12 cellular contexts compared by ENCODE assay signal in the genomic region with DNA sequence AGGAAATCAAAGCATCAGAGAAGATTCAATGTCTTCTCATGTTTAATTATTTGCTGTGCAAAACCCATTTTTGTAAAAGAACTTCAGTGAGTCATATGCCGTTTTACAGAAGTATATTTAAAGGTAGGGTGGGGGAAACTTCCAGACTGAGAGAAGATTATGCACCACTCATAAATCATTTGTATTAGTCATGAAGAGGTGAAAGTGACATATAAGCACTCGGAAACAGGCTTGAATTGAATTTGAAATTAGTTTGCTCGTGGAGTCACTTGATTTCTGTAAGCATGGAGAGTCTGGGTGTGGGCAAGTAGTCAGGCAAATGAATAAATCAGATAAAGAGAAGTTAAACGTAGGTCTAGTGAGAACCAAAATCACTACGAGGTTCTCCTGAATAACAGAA.
DNase-seq lines count a peak whose midpoint lies in the region; ATAC-seq and TF ChIP-seq lines count a peak whose summit lies in the region.
"Had no signal": no experiment of that assay in that cellular context is flagged by ENCODE, and none has a peak within 500 bp of the region (broad histone marks: within the 10 kb centered on the region; RNA-seq: fewer than 3 reads in every experiment).

No MANE protein-coding gene starts in this region.

- H3K9me2 ChIP-seq in GM23248 (ENCODE audit: insufficient read depth), result no peaks in the 10 kb centered on the region

- H3K9me3 ChIP-seq in GM23248 (ENCODE audit: low read depth), result no peaks in the 10 kb centered on the region
- H3K9me3 ChIP-seq: spleen had no signal

- DNase-seq in GM23248, result peak; percentile 68
- peak; percentile 51 to 64 for DNase-seq in NOMO-1 (lab: John Stamatoyannopoulos, UW; ENCODE audit: unreplicated experiment in 2 of 2)
- DNase-seq in epithelial cell of esophagus (ENCODE audit: low read depth), result peak; percentile 67
- DNase-seq in renal cortical epithelial cell (ENCODE audit: low read depth), result peak; percentile 83
- DNase-seq in GM20000 (ENCODE audit: low spot score), result no peak
- no peak for DNase-seq in activated effector memory CD4-positive, alpha-beta T cell treated with Interleukin-2 at 50 U/mL for 16 hours
- DNase-seq: NCI-H1092; NK-92 treated with Interleukin-12 subunit alpha and Interleukin-12 subunit beta, amount 100 ng/mL, for 24 hours; spleen had no signal

- no peak for ATAC-seq in GM19023 (IDR thresholded peaks at IDR 0.05; ENCODE audit: unreplicated experiment)
- ATAC-seq: stimulated activated memory B cell treated with anti-CD40 and anti-IgM and Interleukin-4, amounts not matched to agents 10 μg/mL and 1 μg/mL and 100 μg/mL, for 72 hours had no signal

- peaks cover 38% of the 10 kb centered on the region for H3K4me1 ChIP-seq in GM23248 (ENCODE audit: insufficient read depth)
- H3K4me1 ChIP-seq: spleen had no signal

- TF ChIP-seq CTCF in epithelial cell of esophagus (IDR thresholded peaks at IDR 0.05; ENCODE audit: insufficient read depth, low read depth, low read length, missing control alignments) (no peak), GM20000 (IDR thresholded peaks at IDR 0.05; ENCODE audit: extremely low read depth, missing control alignments) (no peak)

- H3K4me3 ChIP-seq in GM23248 (peak overlapping the region; percentile 21), epithelial cell of esophagus (ENCODE audit: low read length) (no peak overlapping the region)
- H3K4me3 ChIP-seq: lung, spleen had no signal

- peaks cover 38% of the 10 kb centered on the region for H3F3A ChIP-seq in GM23248 (ENCODE audit: insufficient read depth)

- H2AFZ ChIP-seq in GM23248, result peak overlapping the region; percentile 32; the same call in 1 of the 2 replicates

- H3K27me3 ChIP-seq in GM23248 (replicated peaks; ENCODE audit: insufficient read depth), result no peaks in the 10 kb centered on the region
- H3K27me3 ChIP-seq: spleen had no signal

- in situ Hi-C loops in GM23248 (cut with MboI), result loop anchor here (25.0 kb wide), 1 partner anchor 378 kb away; a partner anchor contains a TSS

- WGBS in GM23248 (ENCODE audit: low coverage in 1 of 2, low lambda C conversion rate in 2 of 2, missing lambda C conversion rate in 2 of 2), 2 experiments, result 1 to 2% methylated on average over 5 of the region's 5 CpGs

- peak overlapping the region; percentile 80 for H3K4me2 ChIP-seq in GM23248 (ENCODE audit: unreplicated experiment)

- H4K20me1 ChIP-seq in GM23248 (ENCODE audit: insufficient read depth), result no peaks in the 10 kb centered on the region

- H3K79me2 ChIP-seq in GM23248 (ENCODE audit: insufficient read depth), result no peaks in the 10 kb centered on the region

- H3K9ac ChIP-seq in GM23248, result peak overlapping the region; percentile 45

- H3K36me3 ChIP-seq in GM23248 (ENCODE audit: low read depth), result no peaks in the 10 kb centered on the region

- H3K27ac ChIP-seq in GM23248, result peak overlapping the region; percentile 84
- H3K27ac ChIP-seq: spleen had no signal

Comparison
In these comparisons a context has a peak if more than half of its experiments do, and no peak if none do; other contexts are left out.
1. DNase-seq: peak in GM23248 (single experiment), NOMO-1 (2 of 2), epithelial cell of esophagus (single experiment) and renal cortical epithelial cell (single experiment); none in GM20000 (single experiment) and activated effector memory CD4-positive, alpha-beta T cell treated with Interleukin-2 at 50 U/mL for 16 hours (single experiment).